ENCODE assay signal across 1 cellular context in the genomic region with DNA sequence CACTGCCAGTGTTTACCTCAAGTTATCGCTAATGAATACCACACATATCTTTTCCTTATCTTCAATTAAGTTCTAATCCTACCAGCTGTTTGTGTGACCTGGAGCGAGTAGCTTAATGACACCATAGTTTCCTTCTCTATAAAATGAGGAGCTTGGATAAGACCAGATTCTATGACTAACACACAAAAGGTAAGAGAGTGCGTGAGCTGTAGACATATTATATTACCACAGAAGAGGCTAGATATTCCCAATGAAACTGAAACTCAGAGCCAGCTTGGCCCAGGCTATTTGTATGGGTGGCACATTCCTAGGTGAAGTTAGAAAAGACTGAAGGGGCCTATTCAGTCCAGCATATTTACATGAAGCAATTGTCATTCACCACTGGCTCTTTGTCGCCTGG.
TF ChIP-seq lines count a peak whose summit lies in the region.

No MANE protein-coding gene starts in this region.

TF ChIP-seq in HEK293, 187 proteins besides CTCF, POLR2A, EP300 and RAD21 (continued from another document):
- TF ChIP-seq, protein P1, sequence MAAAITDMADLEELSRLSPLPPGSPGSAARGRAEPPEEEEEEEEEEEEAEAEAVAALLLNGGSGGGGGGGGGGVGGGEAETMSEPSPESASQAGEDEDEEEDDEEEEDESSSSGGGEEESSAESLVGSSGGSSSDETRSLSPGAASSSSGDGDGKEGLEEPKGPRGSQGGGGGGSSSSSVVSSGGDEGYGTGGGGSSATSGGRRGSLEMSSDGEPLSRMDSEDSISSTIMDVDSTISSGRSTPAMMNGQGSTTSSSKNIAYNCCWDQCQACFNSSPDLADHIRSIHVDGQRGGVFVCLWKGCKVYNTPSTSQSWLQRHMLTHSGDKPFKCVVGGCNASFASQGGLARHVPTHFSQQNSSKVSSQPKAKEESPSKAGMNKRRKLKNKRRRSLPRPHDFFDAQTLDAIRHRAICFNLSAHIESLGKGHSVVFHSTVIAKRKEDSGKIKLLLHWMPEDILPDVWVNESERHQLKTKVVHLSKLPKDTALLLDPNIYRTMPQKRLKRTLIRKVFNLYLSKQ (tag by site-specific recombination; IDR thresholded peaks at IDR 0.05; ENCODE audit: borderline replicate concordance), result no peak
- TF ChIP-seq, protein P2, sequence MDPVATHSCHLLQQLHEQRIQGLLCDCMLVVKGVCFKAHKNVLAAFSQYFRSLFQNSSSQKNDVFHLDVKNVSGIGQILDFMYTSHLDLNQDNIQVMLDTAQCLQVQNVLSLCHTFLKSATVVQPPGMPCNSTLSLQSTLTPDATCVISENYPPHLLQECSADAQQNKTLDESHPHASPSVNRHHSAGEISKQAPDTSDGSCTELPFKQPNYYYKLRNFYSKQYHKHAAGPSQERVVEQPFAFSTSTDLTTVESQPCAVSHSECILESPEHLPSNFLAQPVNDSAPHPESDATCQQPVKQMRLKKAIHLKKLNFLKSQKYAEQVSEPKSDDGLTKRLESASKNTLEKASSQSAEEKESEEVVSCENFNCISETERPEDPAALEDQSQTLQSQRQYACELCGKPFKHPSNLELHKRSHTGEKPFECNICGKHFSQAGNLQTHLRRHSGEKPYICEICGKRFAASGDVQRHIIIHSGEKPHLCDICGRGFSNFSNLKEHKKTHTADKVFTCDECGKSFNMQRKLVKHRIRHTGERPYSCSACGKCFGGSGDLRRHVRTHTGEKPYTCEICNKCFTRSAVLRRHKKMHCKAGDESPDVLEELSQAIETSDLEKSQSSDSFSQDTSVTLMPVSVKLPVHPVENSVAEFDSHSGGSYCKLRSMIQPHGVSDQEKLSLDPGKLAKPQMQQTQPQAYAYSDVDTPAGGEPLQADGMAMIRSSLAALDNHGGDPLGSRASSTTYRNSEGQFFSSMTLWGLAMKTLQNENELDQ (tag by site-specific recombination; IDR thresholded peaks at IDR 0.05; ENCODE audit: low read depth), result no peak
